24 cellular contexts compared by ENCODE assay signal in genomic region chr12:29971431-29971830, GRCh38.
DNase-seq lines count a peak whose midpoint lies in the region; ATAC-seq and TF ChIP-seq lines count a peak whose summit lies in the region.
"Had no signal": no experiment of that assay in that cellular context is flagged by ENCODE, and none has a peak within 500 bp of the region (broad histone marks: within the 10 kb centered on the region; RNA-seq: fewer than 3 reads in every experiment).

No MANE protein-coding gene starts in this region.

- H2AFZ ChIP-seq in GM23338 (peak overlapping the region; percentile 72; the same call in 1 of the 2 replicates), neuron (ENCODE audit: low read depth, low read length) (peak overlapping the region; percentile 21)

- intact Hi-C loops in activated CD4-positive, alpha-beta T cell treated with anti-CD3 and anti-CD28 coated beads for 36 hours (cut with DNase I, micrococcal nuclease): no loop called here

- DNase-seq in DMS53 (lab: John Stamatoyannopoulos, UW) (peak; percentile 19), DMS53 treated with DMSO at 0.1 percent for 48 hours (lab: John Stamatoyannopoulos, UW; ENCODE audit: unreplicated experiment) (no peak), GM23338 (ENCODE audit: low spot score) (no peak), dermis blood vessel endothelial cell (peak; percentile 34), NCI-H2171 treated with DMSO at 0.1 percent for 48 hours (lab: John Stamatoyannopoulos, UW) (no peak)
- DNase-seq in activated CD4-positive, alpha-beta T cell treated with anti-CD3 and anti-CD28 coated beads for 36 hours: no peak
- DNase-seq: ACHN; BE2C; CD4-positive, CD25-positive, alpha-beta regulatory T cell; GDM1; H7; Kasumi-1; NCI-H1105 treated with DMSO at 0.1 percent for 48 hours; NCI-H146; NCI-H1930; NCI-H2107; NCI-H226; NCI-H510A treated with DMSO at 0.1 percent for 48 hours; SJCRH30 had no signal

- peaks cover 8% of the 10 kb centered on the region; the same call in 2 of the 3 replicates for H3K9me3 Mint-ChIP-seq in GM23338
- H3K9me3 Mint-ChIP-seq in activated CD4-positive, alpha-beta T cell treated with anti-CD3 and anti-CD28 coated beads for 36 hours (ENCODE audit: low read depth): no peaks in the 10 kb centered on the region

- H3K4me1 Mint-ChIP-seq in GM23338: no peaks in the 10 kb centered on the region
- no peaks in the 10 kb centered on the region for H3K4me1 Mint-ChIP-seq in activated CD4-positive, alpha-beta T cell treated with anti-CD3 and anti-CD28 coated beads for 36 hours
- H3K4me1 Mint-ChIP-seq: CD4-positive, CD25-positive, alpha-beta regulatory T cell had no signal

- H3K4me2 ChIP-seq in GM23338: no peak overlapping the region

- peaks cover 3% of the 10 kb centered on the region; the same call in 1 of the 2 replicates for H3K36me3 ChIP-seq in GM23338 (ENCODE audit: insufficient read depth)
- H3K36me3 ChIP-seq in neuron (ENCODE audit: insufficient read depth, low read length): no peaks in the 10 kb centered on the region
- H3K36me3 ChIP-seq: BE2C, SJCRH30 had no signal

- H3K27ac ChIP-seq in GM23338 (ENCODE audit: low read depth): no peak overlapping the region
- H3K27ac ChIP-seq: 22Rv1, SJCRH30 had no signal

- 0 out of 2 replicates have a peak, but pooled peaks cover 4% of the 10 kb centered on the region for H3K9me2 ChIP-seq in GM23338 (ENCODE audit: insufficient read depth)

- peaks cover 4% of the 10 kb centered on the region; the same call in 1 of the 3 replicates for H3K36me3 Mint-ChIP-seq in GM23338 (ENCODE audit: low read depth)
- no peaks in the 10 kb centered on the region for H3K36me3 Mint-ChIP-seq in activated CD4-positive, alpha-beta T cell treated with anti-CD3 and anti-CD28 coated beads for 36 hours (ENCODE audit: low read depth)
- H3K36me3 Mint-ChIP-seq: CD4-positive, CD25-positive, alpha-beta regulatory T cell had no signal

- H4K20me1 ChIP-seq in GM23338 (replicated peaks; ENCODE audit: insufficient read depth): no peaks in the 10 kb centered on the region

- H3K4me1 ChIP-seq in GM23338 (ENCODE audit: insufficient read depth) (no peaks in the 10 kb centered on the region), neuron (ENCODE audit: insufficient read depth, low read length) (peaks cover 18% of the 10 kb centered on the region)
- H3K4me1 ChIP-seq: SJCRH30 had no signal

- H3K27me3 Mint-ChIP-seq in GM23338 (ENCODE audit: insufficient read depth, low read depth, poor library complexity): no peaks in the 10 kb centered on the region
- no peaks in the 10 kb centered on the region for H3K27me3 Mint-ChIP-seq in activated CD4-positive, alpha-beta T cell treated with anti-CD3 and anti-CD28 coated beads for 36 hours
- H3K27me3 Mint-ChIP-seq: CD4-positive, CD25-positive, alpha-beta regulatory T cell had no signal

- CTCF ChIA-PET in activated CD4-positive, alpha-beta T cell treated with anti-CD3 and anti-CD28 coated beads for 36 hours (lab: Charles Lee): no interaction called here

- no peaks in the 10 kb centered on the region for H3K79me2 ChIP-seq in GM23338 (replicated peaks; ENCODE audit: insufficient read depth)

- H3K4me3 ChIP-seq in GM23338: no peak overlapping the region
- no peak overlapping the region for H3K4me3 ChIP-seq in neuron (ENCODE audit: low read length)
- H3K4me3 ChIP-seq: GM12878, K562, SJCRH30 had no signal

- H3K27me3 ChIP-seq in GM23338 (ENCODE audit: insufficient read depth): no peaks in the 10 kb centered on the region
- no peaks in the 10 kb centered on the region for H3K27me3 ChIP-seq in neuron (ENCODE audit: insufficient read depth, low read length)
- H3K27me3 ChIP-seq: BE2C, SJCRH30 had no signal

- ATAC-seq in GM23338 (no peak), HG03108 (IDR thresholded peaks at IDR 0.05; ENCODE audit: unreplicated experiment) (no peak)
- ATAC-seq in activated CD4-positive, alpha-beta T cell treated with anti-CD3 and anti-CD28 coated beads for 36 hours: no peak
- ATAC-seq: GM12878, K562 had no signal

- no peak overlapping the region for H3K4me3 Mint-ChIP-seq in GM23338
- H3K4me3 Mint-ChIP-seq in activated CD4-positive, alpha-beta T cell treated with anti-CD3 and anti-CD28 coated beads for 36 hours: no peak overlapping the region
- H3K4me3 Mint-ChIP-seq: CD4-positive, CD25-positive, alpha-beta regulatory T cell had no signal

- H3K27ac Mint-ChIP-seq in GM23338: no peak overlapping the region
- no peak overlapping the region for H3K27ac Mint-ChIP-seq in activated CD4-positive, alpha-beta T cell treated with anti-CD3 and anti-CD28 coated beads for 36 hours
- H3K27ac Mint-ChIP-seq: CD4-positive, CD25-positive, alpha-beta regulatory T cell had no signal

- POLR2A ChIA-PET in activated CD4-positive, alpha-beta T cell treated with anti-CD3 and anti-CD28 coated beads for 36 hours (lab: Charles Lee): no interaction called here

- H3F3A ChIP-seq in GM23338 (replicated peaks; ENCODE audit: low read depth): no peaks in the 10 kb centered on the region

- H3K9me3 ChIP-seq in neuron (ENCODE audit: low read length): no peaks in the 10 kb centered on the region
- H3K9me3 ChIP-seq: BE2C, SJCRH30 had no signal

- TF ChIP-seq CTCF in GM23338 (conservative IDR thresholded peaks at IDR 0.05; ENCODE audit: low read depth in 2 of 2): no peak

TF ChIP-seq in GM23338, 12 proteins besides CTCF, POLR2A, EP300 and RAD21:
- TF ChIP-seq NANOG (IDR thresholded peaks at IDR 0.05; ENCODE audit: borderline replicate concordance): no peak

Comparison
In these comparisons a context has a peak if more than half of its experiments do, and no peak if none do; other contexts are left out.
1. DNase-seq: peak in DMS53 (single experiment) and dermis blood vessel endothelial cell (single experiment); none in DMS53 treated with DMSO at 0.1 percent for 48 hours (single experiment), GM23338 (single experiment), NCI-H2171 treated with DMSO at 0.1 percent for 48 hours (single experiment) and activated CD4-positive, alpha-beta T cell treated with anti-CD3 and anti-CD28 coated beads for 36 hours (single experiment).